ENCODE assay signal across 1 cellular context in the genomic region with DNA sequence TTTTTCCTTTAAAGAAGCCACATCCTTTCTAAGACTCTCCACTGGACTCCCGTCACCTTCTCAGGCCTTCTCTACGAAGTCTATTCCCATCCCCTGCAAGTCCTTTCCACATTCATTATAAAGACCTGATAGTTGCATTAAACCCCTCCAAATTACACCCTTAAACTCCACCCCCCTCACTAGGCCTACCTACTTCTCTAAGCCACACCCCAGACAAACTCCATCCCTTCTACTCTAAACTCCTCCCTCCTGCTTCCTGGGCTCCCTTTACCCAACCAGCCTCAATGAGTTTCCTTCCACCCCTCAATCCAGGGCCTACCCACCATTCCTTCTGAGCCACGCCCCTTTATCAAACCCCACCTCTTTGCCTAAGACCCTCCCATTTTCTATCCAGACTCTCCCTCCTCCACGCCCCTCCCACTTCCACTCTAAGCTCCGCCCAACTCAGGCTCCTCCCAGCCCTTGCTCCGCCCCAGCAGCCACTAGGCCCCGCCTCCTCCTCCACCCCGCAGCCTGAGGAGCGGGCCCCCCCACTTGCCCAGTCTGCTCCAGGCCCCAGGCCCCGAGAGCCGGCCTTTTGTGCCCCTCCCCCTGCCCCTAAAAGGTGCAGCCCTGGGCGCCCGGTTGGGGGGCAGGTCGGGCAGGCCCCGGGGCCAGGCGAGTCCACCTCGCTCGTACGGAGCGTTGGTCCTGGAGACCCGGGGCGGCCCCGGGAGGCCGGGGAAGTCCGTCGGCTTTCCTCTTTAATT.
TF ChIP-seq lines count a peak whose summit lies in the region.

No MANE protein-coding gene starts in this region.

TF ChIP-seq in HepG2, 621 proteins besides CTCF, POLR2A, EP300 and RAD21 (continued from another document and continues in another):
- no peak for TF ChIP-seq SOX13 (IDR thresholded peaks at IDR 0.05)
- TF ChIP-seq SOX13 (CRISPR knock-in tag; conservative IDR thresholded peaks at IDR 0.05 in 1 of 2, IDR thresholded peaks at IDR 0.05 in 1 of 2): peak in 1 of 2 experiments; percentile 20; a peak in 1 of 4 replicates
- TF ChIP-seq POLR2AphosphoS2 (IDR thresholded peaks at IDR 0.05; ENCODE audit: low read depth, low read length): no peak
- TF ChIP-seq MTA1 (CRISPR knock-in tag; IDR thresholded peaks at IDR 0.05; ENCODE audit: borderline replicate concordance): peak; percentile 34; the same call in 1 of the 2 replicates
- TF ChIP-seq BCL6 (CRISPR knock-in tag; IDR thresholded peaks at IDR 0.05): peak; percentile 46
- TF ChIP-seq, protein P1, sequence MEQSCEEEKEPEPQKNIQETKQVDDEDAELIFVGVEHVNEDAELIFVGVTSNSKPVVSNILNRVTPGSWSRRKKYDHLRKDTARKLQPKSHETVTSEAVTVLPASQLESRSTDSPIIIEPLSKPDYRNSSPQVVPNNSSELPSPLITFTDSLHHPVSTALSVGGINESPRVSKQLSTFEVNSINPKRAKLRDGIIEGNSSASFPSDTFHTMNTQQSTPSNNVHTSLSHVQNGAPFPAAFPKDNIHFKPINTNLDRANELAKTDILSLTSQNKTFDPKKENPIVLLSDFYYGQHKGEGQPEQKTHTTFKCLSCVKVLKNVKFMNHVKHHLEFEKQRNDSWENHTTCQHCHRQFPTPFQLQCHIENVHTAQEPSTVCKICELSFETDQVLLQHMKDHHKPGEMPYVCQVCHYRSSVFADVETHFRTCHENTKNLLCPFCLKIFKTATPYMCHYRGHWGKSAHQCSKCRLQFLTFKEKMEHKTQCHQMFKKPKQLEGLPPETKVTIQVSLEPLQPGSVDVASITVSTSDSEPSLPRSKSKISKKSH (CRISPR knock-in tag; IDR thresholded peaks at IDR 0.05; ENCODE audit: borderline replicate concordance): no peak
- TF ChIP-seq, protein P2, sequence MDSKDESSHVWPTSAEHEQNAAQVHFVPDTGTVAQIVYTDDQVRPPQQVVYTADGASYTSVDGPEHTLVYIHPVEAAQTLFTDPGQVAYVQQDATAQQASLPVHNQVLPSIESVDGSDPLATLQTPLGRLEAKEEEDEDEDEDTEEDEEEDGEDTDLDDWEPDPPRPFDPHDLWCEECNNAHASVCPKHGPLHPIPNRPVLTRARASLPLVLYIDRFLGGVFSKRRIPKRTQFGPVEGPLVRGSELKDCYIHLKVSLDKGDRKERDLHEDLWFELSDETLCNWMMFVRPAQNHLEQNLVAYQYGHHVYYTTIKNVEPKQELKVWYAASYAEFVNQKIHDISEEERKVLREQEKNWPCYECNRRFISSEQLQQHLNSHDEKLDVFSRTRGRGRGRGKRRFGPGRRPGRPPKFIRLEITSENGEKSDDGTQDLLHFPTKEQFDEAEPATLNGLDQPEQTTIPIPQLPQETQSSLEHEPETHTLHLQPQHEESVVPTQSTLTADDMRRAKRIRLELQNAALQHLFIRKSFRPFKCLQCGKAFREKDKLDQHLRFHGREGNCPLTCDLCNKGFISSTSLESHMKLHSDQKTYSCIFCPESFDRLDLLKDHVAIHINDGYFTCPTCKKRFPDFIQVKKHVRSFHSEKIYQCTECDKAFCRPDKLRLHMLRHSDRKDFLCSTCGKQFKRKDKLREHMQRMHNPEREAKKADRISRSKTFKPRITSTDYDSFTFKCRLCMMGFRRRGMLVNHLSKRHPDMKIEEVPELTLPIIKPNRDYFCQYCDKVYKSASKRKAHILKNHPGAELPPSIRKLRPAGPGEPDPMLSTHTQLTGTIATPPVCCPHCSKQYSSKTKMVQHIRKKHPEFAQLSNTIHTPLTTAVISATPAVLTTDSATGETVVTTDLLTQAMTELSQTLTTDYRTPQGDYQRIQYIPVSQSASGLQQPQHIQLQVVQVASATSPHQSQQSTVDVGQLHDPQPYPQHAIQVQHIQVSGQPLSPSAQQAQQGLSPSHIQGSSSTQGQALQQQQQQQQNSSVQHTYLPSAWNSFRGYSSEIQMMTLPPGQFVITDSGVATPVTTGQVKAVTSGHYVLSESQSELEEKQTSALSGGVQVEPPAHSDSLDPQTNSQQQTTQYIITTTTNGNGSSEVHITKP (CRISPR knock-in tag; IDR thresholded peaks at IDR 0.05; ENCODE audit: low read depth): peak; percentile 52; the same call in 1 of the 2 replicates
- TF ChIP-seq, protein P3, sequence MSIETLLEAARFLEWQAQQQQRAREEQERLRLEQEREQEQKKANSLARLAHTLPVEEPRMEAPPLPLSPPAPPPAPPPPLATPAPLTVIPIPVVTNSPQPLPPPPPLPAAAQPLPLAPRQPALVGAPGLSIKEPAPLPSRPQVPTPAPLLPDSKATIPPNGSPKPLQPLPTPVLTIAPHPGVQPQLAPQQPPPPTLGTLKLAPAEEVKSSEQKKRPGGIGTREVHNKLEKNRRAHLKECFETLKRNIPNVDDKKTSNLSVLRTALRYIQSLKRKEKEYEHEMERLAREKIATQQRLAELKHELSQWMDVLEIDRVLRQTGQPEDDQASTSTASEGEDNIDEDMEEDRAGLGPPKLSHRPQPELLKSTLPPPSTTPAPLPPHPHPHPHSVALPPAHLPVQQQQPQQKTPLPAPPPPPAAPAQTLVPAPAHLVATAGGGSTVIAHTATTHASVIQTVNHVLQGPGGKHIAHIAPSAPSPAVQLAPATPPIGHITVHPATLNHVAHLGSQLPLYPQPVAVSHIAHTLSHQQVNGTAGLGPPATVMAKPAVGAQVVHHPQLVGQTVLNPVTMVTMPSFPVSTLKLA (IDR thresholded peaks at IDR 0.05): 0 out of 2 replicates have a peak, but pooled peaks have one; percentile 21
- no peak for TF ChIP-seq HMG20B (CRISPR knock-in tag; conservative IDR thresholded peaks at IDR 0.05)
- TF ChIP-seq, protein P4, sequence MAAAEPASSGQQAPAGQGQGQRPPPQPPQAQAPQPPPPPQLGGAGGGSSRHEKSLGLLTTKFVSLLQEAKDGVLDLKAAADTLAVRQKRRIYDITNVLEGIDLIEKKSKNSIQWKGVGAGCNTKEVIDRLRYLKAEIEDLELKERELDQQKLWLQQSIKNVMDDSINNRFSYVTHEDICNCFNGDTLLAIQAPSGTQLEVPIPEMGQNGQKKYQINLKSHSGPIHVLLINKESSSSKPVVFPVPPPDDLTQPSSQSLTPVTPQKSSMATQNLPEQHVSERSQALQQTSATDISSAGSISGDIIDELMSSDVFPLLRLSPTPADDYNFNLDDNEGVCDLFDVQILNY (CRISPR knock-in tag; conservative IDR thresholded peaks at IDR 0.05): no peak
- TF ChIP-seq ZNF282 (IDR thresholded peaks at IDR 0.05; ENCODE audit: partially characterized antibody): no peak
- TF ChIP-seq ZNF160 (CRISPR knock-in tag; IDR thresholded peaks at IDR 0.05): peak; percentile 21; the same call in 1 of the 2 replicates
- TF ChIP-seq ERF (CRISPR knock-in tag; IDR thresholded peaks at IDR 0.05): peak; percentile 76
- TF ChIP-seq, protein P5, sequence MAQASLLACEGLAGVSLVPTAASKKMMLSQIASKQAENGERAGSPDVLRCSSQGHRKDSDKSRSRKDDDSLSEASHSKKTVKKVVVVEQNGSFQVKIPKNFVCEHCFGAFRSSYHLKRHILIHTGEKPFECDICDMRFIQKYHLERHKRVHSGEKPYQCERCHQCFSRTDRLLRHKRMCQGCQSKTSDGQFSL (CRISPR knock-in tag; IDR thresholded peaks at IDR 0.05): peak; percentile 96
- TF ChIP-seq ASH2L (IDR thresholded peaks at IDR 0.05; ENCODE audit: insufficient read length, low read depth, low read length): peak; percentile 80
- no peak for TF ChIP-seq RELA (CRISPR knock-in tag; IDR thresholded peaks at IDR 0.05)
- TF ChIP-seq, protein P6, sequence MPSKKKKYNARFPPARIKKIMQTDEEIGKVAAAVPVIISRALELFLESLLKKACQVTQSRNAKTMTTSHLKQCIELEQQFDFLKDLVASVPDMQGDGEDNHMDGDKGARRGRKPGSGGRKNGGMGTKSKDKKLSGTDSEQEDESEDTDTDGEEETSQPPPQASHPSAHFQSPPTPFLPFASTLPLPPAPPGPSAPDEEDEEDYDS (CRISPR knock-in tag; IDR thresholded peaks at IDR 0.05): peak; percentile 88
- TF ChIP-seq, protein P7, sequence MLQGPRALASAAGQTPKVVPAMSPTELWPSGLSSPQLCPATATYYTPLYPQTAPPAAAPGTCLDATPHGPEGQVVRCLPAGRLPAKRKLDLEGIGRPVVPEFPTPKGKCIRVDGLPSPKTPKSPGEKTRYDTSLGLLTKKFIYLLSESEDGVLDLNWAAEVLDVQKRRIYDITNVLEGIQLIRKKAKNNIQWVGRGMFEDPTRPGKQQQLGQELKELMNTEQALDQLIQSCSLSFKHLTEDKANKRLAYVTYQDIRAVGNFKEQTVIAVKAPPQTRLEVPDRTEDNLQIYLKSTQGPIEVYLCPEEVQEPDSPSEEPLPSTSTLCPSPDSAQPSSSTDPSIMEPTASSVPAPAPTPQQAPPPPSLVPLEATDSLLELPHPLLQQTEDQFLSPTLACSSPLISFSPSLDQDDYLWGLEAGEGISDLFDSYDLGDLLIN (CRISPR knock-in tag; IDR thresholded peaks at IDR 0.05; ENCODE audit: borderline replicate concordance): no peak
- TF ChIP-seq SAP130 (CRISPR knock-in tag; IDR thresholded peaks at IDR 0.05; ENCODE audit: low read depth): peak; percentile 56; the same call in 1 of the 2 replicates
- TF ChIP-seq SOX5 (CRISPR knock-in tag; IDR thresholded peaks at IDR 0.05; ENCODE audit: borderline replicate concordance): 0 out of 2 replicates have a peak, but pooled peaks have one; percentile 14
- 0 out of 2 replicates have a peak, but pooled peaks have one; percentile 27 for TF ChIP-seq ZNF225 (CRISPR knock-in tag; IDR thresholded peaks at IDR 0.05)
- no peak for TF ChIP-seq PHF5A (CRISPR knock-in tag; IDR thresholded peaks at IDR 0.05; ENCODE audit: low read depth, unreplicated experiment)
- TF ChIP-seq, protein P8, sequence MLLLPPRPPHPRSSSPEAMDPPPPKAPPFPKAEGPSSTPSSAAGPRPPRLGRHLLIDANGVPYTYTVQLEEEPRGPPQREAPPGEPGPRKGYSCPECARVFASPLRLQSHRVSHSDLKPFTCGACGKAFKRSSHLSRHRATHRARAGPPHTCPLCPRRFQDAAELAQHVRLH (CRISPR knock-in tag; IDR thresholded peaks at IDR 0.05; ENCODE audit: borderline replicate concordance, low read depth): peak; percentile 56; the same call in 1 of the 2 replicates
- TF ChIP-seq ZNF670 (CRISPR knock-in tag; IDR thresholded peaks at IDR 0.05; ENCODE audit: borderline replicate concordance): no peak
- TF ChIP-seq BORCS8-MEF2B (CRISPR knock-in tag; IDR thresholded peaks at IDR 0.05): peak; percentile 36; the same call in 1 of the 2 replicates
- TF ChIP-seq ZNF792 (CRISPR knock-in tag; IDR thresholded peaks at IDR 0.05): peak; percentile 53
- peak; percentile 56; the same call in 1 of the 2 replicates for TF ChIP-seq RXRA (CRISPR knock-in tag; IDR thresholded peaks at IDR 0.05)
- TF ChIP-seq, protein P9, sequence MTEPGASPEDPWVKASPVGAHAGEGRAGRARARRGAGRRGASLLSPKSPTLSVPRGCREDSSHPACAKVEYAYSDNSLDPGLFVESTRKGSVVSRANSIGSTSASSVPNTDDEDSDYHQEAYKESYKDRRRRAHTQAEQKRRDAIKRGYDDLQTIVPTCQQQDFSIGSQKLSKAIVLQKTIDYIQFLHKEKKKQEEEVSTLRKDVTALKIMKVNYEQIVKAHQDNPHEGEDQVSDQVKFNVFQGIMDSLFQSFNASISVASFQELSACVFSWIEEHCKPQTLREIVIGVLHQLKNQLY (CRISPR knock-in tag; IDR thresholded peaks at IDR 0.05): 0 out of 2 replicates have a peak, but pooled peaks have one; percentile 12
- no peak for TF ChIP-seq ATRX (CRISPR knock-in tag; IDR thresholded peaks at IDR 0.05; ENCODE audit: borderline replicate concordance)
- peak; percentile 91 for TF ChIP-seq RBFOX2 (IDR thresholded peaks at IDR 0.05; ENCODE audit: low read depth, low read length)
- no peak for TF ChIP-seq ZBTB42 (CRISPR knock-in tag; IDR thresholded peaks at IDR 0.05)
- TF ChIP-seq RFX5 (IDR thresholded peaks at IDR 0.05; ENCODE audit: low read depth, low read length): 0 out of 2 replicates have a peak, but pooled peaks have one; percentile 15
- 0 out of 2 replicates have a peak, but pooled peaks have one; percentile 78 for TF ChIP-seq CAMTA2 (CRISPR knock-in tag; IDR thresholded peaks at IDR 0.05; ENCODE audit: borderline replicate concordance)
- TF ChIP-seq, protein P10, sequence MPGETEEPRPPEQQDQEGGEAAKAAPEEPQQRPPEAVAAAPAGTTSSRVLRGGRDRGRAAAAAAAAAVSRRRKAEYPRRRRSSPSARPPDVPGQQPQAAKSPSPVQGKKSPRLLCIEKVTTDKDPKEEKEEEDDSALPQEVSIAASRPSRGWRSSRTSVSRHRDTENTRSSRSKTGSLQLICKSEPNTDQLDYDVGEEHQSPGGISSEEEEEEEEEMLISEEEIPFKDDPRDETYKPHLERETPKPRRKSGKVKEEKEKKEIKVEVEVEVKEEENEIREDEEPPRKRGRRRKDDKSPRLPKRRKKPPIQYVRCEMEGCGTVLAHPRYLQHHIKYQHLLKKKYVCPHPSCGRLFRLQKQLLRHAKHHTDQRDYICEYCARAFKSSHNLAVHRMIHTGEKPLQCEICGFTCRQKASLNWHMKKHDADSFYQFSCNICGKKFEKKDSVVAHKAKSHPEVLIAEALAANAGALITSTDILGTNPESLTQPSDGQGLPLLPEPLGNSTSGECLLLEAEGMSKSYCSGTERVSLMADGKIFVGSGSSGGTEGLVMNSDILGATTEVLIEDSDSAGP (CRISPR knock-in tag; IDR thresholded peaks at IDR 0.05; ENCODE audit: borderline replicate concordance): peak; percentile 97
- peak; percentile 65 for TF ChIP-seq ZNF263 (CRISPR knock-in tag; IDR thresholded peaks at IDR 0.05)
- TF ChIP-seq ZNF598 (CRISPR knock-in tag; IDR thresholded peaks at IDR 0.05; ENCODE audit: borderline replicate concordance): peak; percentile 46; the same call in 1 of the 2 replicates
- TF ChIP-seq AGO2 (optimal IDR thresholded peaks at IDR 0.05; ENCODE audit: low read depth, low read length): peak; percentile 87
- TF ChIP-seq ZNF615 (CRISPR knock-in tag; IDR thresholded peaks at IDR 0.05; ENCODE audit: borderline replicate concordance): no peak
- TF ChIP-seq ZNF605 (CRISPR knock-in tag; IDR thresholded peaks at IDR 0.05): 0 out of 2 replicates have a peak, but pooled peaks have one; percentile 9
- TF ChIP-seq, protein P11, sequence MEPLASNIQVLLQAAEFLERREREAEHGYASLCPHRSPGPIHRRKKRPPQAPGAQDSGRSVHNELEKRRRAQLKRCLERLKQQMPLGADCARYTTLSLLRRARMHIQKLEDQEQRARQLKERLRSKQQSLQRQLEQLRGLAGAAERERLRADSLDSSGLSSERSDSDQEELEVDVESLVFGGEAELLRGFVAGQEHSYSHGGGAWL (CRISPR knock-in tag; IDR thresholded peaks at IDR 0.05): peak; percentile 87; the same call in 1 of the 2 replicates
- TF ChIP-seq HNRNPLL (IDR thresholded peaks at IDR 0.05; ENCODE audit: low read depth, low read length, poor library complexity, severe bottlenecking): peak; percentile 43
- TF ChIP-seq, protein P12, sequence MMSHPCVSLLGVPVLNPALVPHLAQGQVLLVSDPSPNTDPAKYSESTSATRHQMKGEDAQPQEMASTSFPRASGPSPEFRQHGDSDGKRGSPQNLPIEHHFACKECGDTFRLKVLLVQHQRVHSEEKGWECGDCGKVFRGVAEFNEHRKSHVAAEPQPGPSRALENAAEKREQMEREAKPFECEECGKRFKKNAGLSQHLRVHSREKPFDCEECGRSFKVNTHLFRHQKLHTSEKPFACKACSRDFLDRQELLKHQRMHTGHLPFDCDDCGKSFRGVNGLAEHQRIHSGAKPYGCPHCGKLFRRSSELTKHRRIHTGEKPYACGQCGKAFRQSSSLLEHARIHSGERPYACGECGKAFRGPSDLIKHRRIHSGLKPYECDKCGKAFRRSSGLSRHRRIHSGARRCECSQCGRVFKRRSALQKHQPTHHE (CRISPR knock-in tag; IDR thresholded peaks at IDR 0.05; ENCODE audit: borderline replicate concordance): peak; percentile 57
- no peak for TF ChIP-seq PCBP1 (IDR thresholded peaks at IDR 0.05; ENCODE audit: borderline replicate concordance, low read depth, low read length)
- no peak for TF ChIP-seq JUN (CRISPR knock-in tag; IDR thresholded peaks at IDR 0.05)
- 0 out of 2 replicates have a peak, but pooled peaks have one; percentile 55 for TF ChIP-seq ZNF138 (CRISPR knock-in tag; IDR thresholded peaks at IDR 0.05; ENCODE audit: low read depth)
- TF ChIP-seq HMGA1 (CRISPR knock-in tag; conservative IDR thresholded peaks at IDR 0.05): no peak
